Comparison of ENCODE assay signal across 9 cellular contexts in the genomic region with DNA sequence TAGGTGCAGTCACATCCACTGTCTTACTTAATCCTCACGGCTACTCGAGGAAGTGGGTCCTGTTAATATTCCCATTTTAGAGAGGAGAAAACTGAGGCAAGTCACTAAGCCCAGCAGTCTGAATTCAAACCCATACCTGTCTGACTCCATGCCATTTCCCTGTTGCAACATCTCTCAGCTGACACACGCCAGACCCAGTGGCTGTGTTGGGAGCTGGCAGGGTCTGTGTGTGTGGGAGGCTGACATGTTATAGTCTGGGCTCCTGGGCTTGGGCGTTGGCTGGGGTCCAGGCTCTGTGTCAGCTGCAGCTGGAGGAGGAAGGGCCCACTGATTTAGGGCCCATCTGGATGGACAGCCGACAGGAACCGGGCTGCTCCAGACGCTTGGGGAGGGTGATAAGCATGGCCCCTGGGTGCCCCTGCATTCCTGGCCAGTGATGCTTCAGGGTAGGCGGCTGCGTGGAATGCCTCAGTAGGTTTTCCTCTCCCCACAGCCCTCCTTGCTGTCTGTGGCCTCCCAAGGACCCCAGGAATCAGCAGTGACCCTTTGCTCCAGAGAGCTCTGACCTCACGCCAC.
DNase-seq lines count a peak whose midpoint lies in the region; ATAC-seq and TF ChIP-seq lines count a peak whose summit lies in the region.
"Had no signal": no experiment of that assay in that cellular context is flagged by ENCODE, and none has a peak within 500 bp of the region (broad histone marks: within the 10 kb centered on the region; RNA-seq: fewer than 3 reads in every experiment).

No MANE protein-coding gene starts in this region.

- no peak overlapping the region; the same call in 1 of the 2 replicates for H3K14ac ChIP-seq in IMR-90 (replicated peaks; ENCODE audit: low read depth, low read length)

- no peaks in the 10 kb centered on the region for H3K79me1 ChIP-seq in IMR-90 (ENCODE audit: low read depth in 1 of 2, low read length in 2 of 2)

- H3K4ac ChIP-seq in IMR-90 (ENCODE audit: low read depth, low read length): peak overlapping the region; percentile 86

- peak overlapping the region; percentile 54; the same call in 2 of the 3 replicates for H2BK15ac ChIP-seq in IMR-90 (ENCODE audit: low read depth, low read length)

- POLR2A ChIA-PET in IMR-90 (lab: Charles Lee; ENCODE audit: unreplicated experiment): no interaction called here
- POLR2A ChIA-PET in OCI-LY7 (lab: Charles Lee): no interaction called here

- H3K27ac ChIP-seq in IMR-90 (ENCODE audit: insufficient read depth, low read length) (no peak overlapping the region), testis (no peak overlapping the region), OCI-LY7 (ENCODE audit: low read depth, low read length, poor library complexity, severe bottlenecking) (no peak overlapping the region)

- H2AFZ ChIP-seq in IMR-90 (replicated peaks; ENCODE audit: low read length, poor library complexity): peak overlapping the region; percentile 74
- no peak overlapping the region for H2AFZ ChIP-seq in OCI-LY7 (ENCODE audit: low read length)

- H3K4me1 ChIP-seq in IMR-90 (ENCODE audit: control insufficient read depth, insufficient read depth, low read length) (peaks cover 7% of the 10 kb centered on the region), testis (peaks cover 32% of the 10 kb centered on the region), OCI-LY7 (ENCODE audit: insufficient read depth, low read length, poor library complexity, severe bottlenecking) (peaks cover 7% of the 10 kb centered on the region)

- TF ChIP-seq POLR2A in IMR-90 (IDR thresholded peaks at IDR 0.05; ENCODE audit: low read depth, low read length): no peak
- no peak for TF ChIP-seq POLR2A in testis (IDR thresholded peaks at IDR 0.05)

- H3K4me3 ChIP-seq in IMR-90 (ENCODE audit: insufficient read depth, low read depth, low read length): no peak overlapping the region
- H3K4me3 ChIP-seq in astrocyte of the spinal cord (ENCODE audit: low read depth, low read length): no peak overlapping the region
- no peak overlapping the region for H3K4me3 ChIP-seq in testis
- no peak overlapping the region for H3K4me3 ChIP-seq in OCI-LY7 (ENCODE audit: low read depth, low read length, poor library complexity, severe bottlenecking)

- CTCF ChIA-PET in IMR-90 (lab: Yijun Ruan, JAX): no interaction called here
- CTCF ChIA-PET in OCI-LY7 (lab: Charles Lee; ENCODE audit: unreplicated experiment): no interaction called here

- H3K18ac ChIP-seq in IMR-90 (ENCODE audit: low read depth, low read length): 0 out of 2 replicates have a peak overlapping the region, but pooled peaks have one; percentile 3

- H2BK20ac ChIP-seq in IMR-90 (ENCODE audit: low read depth, low read length): peak overlapping the region; percentile 82

- no peak overlapping the region; the same call in 1 of the 2 replicates for H3K23ac ChIP-seq in IMR-90 (ENCODE audit: low read depth, low read length)

- DNase-seq in IMR-90 (peak; percentile 97), astrocyte of the spinal cord (ENCODE audit: low read depth, low spot score) (peak; percentile 97), islet precursor cell (peak; percentile 95), testis (peak; percentile 75), OCI-LY7 (ENCODE audit: low spot score) (no peak), GM13977 (ENCODE audit: low spot score) (no peak)
- no peak for DNase-seq in stimulated activated CD4-positive, alpha-beta T cell treated with anti-CD3 and anti-CD28 coated beads, Interleukin-2, amount 100 ng/mL, for 48 hours
- DNase-seq: T-helper 2 cell had no signal

- BruUV-seq in IMR-90 (replicated peaks; lab: Mats Ljungman, UMichigan) (no TSS peak), OCI-LY7 (replicated peaks; lab: Mats Ljungman, UMichigan) (no TSS peak)

- no peaks in the 10 kb centered on the region for H3K79me2 ChIP-seq in OCI-LY7 (ENCODE audit: insufficient read depth, low read depth, low read length)

- H3K27me3 ChIP-seq in IMR-90 (ENCODE audit: control insufficient read depth, insufficient read depth, low read length) (peaks cover 10% of the 10 kb centered on the region), testis (no peaks in the 10 kb centered on the region)

- no peak overlapping the region for H3K9ac ChIP-seq in IMR-90 (ENCODE audit: low read depth, low read length)

- peak overlapping the region; percentile 8 for H2BK5ac ChIP-seq in IMR-90 (ENCODE audit: low read depth, low read length, poor library complexity, severe bottlenecking)

- in situ Hi-C loops in IMR-90 (cut with MboI; ENCODE audit: low sequenced_read_pairs) (no loop called here), astrocyte of the spinal cord (cut with HindIII; ENCODE audit: low sequenced_read_pairs) (no loop called here), GM13977 (cut with MboI; ENCODE audit: low pct_unique_long_range_greater_than_20kb, low sequenced_read_pairs, unreplicated experiment) (no loop called here)

- H4K8ac ChIP-seq in IMR-90 (ENCODE audit: low read depth in 2 of 2, low read length in 2 of 2): peak overlapping the region in 1 of 2 experiments; percentile 28; a peak in 1 of 4 replicates

- H4K5ac ChIP-seq in IMR-90 (ENCODE audit: low read depth, low read length): no peak overlapping the region

- no peak; the same call in 1 of the 2 replicates for TF ChIP-seq RAD21 in IMR-90 (IDR thresholded peaks at IDR 0.05; ENCODE audit: low read length)

- H3K9me3 ChIP-seq in IMR-90 (ENCODE audit: control insufficient read depth, insufficient read depth, low read length): peaks cover 1% of the 10 kb centered on the region
- H3K9me3 ChIP-seq in testis: no peaks in the 10 kb centered on the region
- no peaks in the 10 kb centered on the region for H3K9me3 ChIP-seq in OCI-LY7 (ENCODE audit: low read length)

- dilution Hi-C loops in IMR-90 (cut with HindIII; ENCODE audit: low sequenced_read_pairs, unreplicated experiment): no loop called here

- peak overlapping the region; percentile 66 for H2AK9ac ChIP-seq in IMR-90 (replicated peaks; ENCODE audit: low read depth, low read length, poor library complexity)

- 0 out of 2 replicates have a peak, but pooled peaks cover 6% of the 10 kb centered on the region for H3K9me1 ChIP-seq in IMR-90 (ENCODE audit: insufficient read depth, low read length)

- H3K56ac ChIP-seq in IMR-90 (ENCODE audit: extremely low read depth, insufficient read depth, low read length): no peak overlapping the region

- no CpG with 5 or more reads among the region's 10 CpGs for WGBS in IMR-90 (ENCODE audit: extremely low coverage in 2 of 2, insufficient read length in 1 of 2), 2 experiments
- WGBS in testis, 2 donors: 26 to 31% methylated on average over 6 to 10 of the region's 10 CpGs

- H4K20me1 ChIP-seq in IMR-90 (ENCODE audit: insufficient read depth, low read length): no peaks in the 10 kb centered on the region
- H4K20me1 ChIP-seq in OCI-LY7 (ENCODE audit: insufficient read depth, low read length): no peaks in the 10 kb centered on the region

- H3K36me3 ChIP-seq in IMR-90 (ENCODE audit: control insufficient read depth, insufficient read depth, low read length) (no peaks in the 10 kb centered on the region), testis (ENCODE audit: low read depth, missing control alignments) (no peaks in the 10 kb centered on the region), OCI-LY7 (ENCODE audit: insufficient read depth, low read length) (no peaks in the 10 kb centered on the region)

- ATAC-seq in IMR-90 (ENCODE audit: low read depth): peak; percentile 91
- ATAC-seq in GM19467 (IDR thresholded peaks at IDR 0.05; ENCODE audit: unreplicated experiment): no peak

- H3K4me2 ChIP-seq in IMR-90 (ENCODE audit: low read depth, low read length): no peak overlapping the region
- H3K4me2 ChIP-seq in OCI-LY7 (ENCODE audit: low read length): no peak overlapping the region

- intact Hi-C loops in IMR-90 (cut with micrococcal nuclease) (no loop called here), testis (cut with DNase I; ENCODE audit: low total_unique reads) (no loop called here), OCI-LY7 (cut with micrococcal nuclease; ENCODE audit: unreplicated experiment) (no loop called here)

- H2BK120ac ChIP-seq in IMR-90 (ENCODE audit: low read depth, low read length): peak overlapping the region; percentile 81

- H2AK5ac ChIP-seq in IMR-90 (ENCODE audit: low read depth, low read length): no peak overlapping the region

- TF ChIP-seq CTCF in IMR-90 (conservative IDR thresholded peaks at IDR 0.05; ENCODE audit: low read depth, low read length) (no peak), astrocyte of the spinal cord (IDR thresholded peaks at IDR 0.05; ENCODE audit: low read depth, low read length) (no peak), testis (IDR thresholded peaks at IDR 0.05) (no peak), OCI-LY7 (conservative IDR thresholded peaks at IDR 0.05; ENCODE audit: low read length) (no peak), GM13977 (IDR thresholded peaks at IDR 0.05; ENCODE audit: extremely low read depth, insufficient read depth, missing control alignments) (no peak)

- H4K91ac ChIP-seq in IMR-90 (ENCODE audit: insufficient read depth, low read depth, low read length): peak overlapping the region; percentile 88

- no peaks in the 10 kb centered on the region for H3K9me2 ChIP-seq in OCI-LY7 (ENCODE audit: insufficient read depth, low read length)

TF ChIP-seq in IMR-90, 13 proteins besides CTCF, POLR2A, EP300 and RAD21 (continues in another document):
- TF ChIP-seq, protein P1, sequence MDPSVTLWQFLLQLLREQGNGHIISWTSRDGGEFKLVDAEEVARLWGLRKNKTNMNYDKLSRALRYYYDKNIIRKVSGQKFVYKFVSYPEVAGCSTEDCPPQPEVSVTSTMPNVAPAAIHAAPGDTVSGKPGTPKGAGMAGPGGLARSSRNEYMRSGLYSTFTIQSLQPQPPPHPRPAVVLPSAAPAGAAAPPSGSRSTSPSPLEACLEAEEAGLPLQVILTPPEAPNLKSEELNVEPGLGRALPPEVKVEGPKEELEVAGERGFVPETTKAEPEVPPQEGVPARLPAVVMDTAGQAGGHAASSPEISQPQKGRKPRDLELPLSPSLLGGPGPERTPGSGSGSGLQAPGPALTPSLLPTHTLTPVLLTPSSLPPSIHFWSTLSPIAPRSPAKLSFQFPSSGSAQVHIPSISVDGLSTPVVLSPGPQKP (IDR thresholded peaks at IDR 0.05; ENCODE audit: borderline replicate concordance, low read depth, low read length): no peak
- TF ChIP-seq MAZ (IDR thresholded peaks at IDR 0.05; ENCODE audit: borderline replicate concordance, low read depth, low read length) (peak; percentile 78; the same call in 1 of the 2 replicates), CHD1 (IDR thresholded peaks at IDR 0.05; ENCODE audit: low read depth, low read length) (no peak), SMC3 (IDR thresholded peaks at IDR 0.05; ENCODE audit: low read depth, low read length) (no peak; the same call in 1 of the 2 replicates)
- TF ChIP-seq, protein P2, sequence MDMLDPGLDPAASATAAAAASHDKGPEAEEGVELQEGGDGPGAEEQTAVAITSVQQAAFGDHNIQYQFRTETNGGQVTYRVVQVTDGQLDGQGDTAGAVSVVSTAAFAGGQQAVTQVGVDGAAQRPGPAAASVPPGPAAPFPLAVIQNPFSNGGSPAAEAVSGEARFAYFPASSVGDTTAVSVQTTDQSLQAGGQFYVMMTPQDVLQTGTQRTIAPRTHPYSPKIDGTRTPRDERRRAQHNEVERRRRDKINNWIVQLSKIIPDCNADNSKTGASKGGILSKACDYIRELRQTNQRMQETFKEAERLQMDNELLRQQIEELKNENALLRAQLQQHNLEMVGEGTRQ (IDR thresholded peaks at IDR 0.05; ENCODE audit: low read depth, low read length): no peak; the same call in 1 of the 2 replicates

Comparison
In these comparisons a context has a peak if more than half of its experiments do, and no peak if none do; other contexts are left out.
1. DNase-seq: peak in IMR-90 (single experiment), astrocyte of the spinal cord (single experiment), islet precursor cell (single experiment) and testis (single experiment); none in OCI-LY7 (single experiment), GM13977 (single experiment) and stimulated activated CD4-positive, alpha-beta T cell treated with anti-CD3 and anti-CD28 coated beads, Interleukin-2, amount 100 ng/mL, for 48 hours (0 of 2).